25 cellular contexts compared by ENCODE assay signal in the genomic region with DNA sequence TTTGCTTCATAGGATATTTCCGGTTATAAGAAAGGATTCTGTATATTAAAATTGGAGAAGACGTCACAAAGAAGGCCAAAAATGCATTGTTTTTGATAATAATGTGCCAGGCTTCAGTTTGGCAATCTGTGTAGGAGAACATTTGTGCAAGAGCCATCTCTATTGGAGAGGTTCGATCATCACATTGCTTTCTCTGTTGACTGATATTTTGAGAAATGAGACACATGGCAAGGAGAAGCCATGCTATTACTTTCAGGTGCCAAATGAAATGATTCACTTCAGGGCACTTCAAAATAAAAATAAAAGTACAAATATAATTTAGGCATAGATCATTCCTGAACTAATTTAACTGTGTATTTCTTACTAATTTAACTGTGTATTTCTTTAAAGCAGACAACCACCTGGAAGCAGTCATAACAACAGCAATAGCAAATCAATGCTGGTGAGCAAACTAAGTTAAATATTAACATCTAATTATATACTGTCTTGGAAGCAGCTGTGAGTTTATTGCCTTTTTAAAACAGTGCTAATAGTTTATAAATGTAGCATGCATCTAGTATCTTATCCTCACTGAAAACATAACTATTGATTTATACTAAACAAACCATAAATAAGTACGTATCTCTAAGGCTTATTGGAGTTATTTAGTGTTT. TPM values are rescaled to one million over a fixed set of nuclear protein-coding genes. Genes with fewer than 3 reads are reported as not detected.
"Had no signal": no experiment of that assay in that cellular context is flagged by ENCODE, and none has a peak within 500 bp of the region (broad histone marks: within the 10 kb centered on the region; RNA-seq: fewer than 3 reads in every experiment).

No MANE protein-coding gene starts in this region.

- H3K4me3 ChIP-seq: SK-N-MC had no signal

- ATAC-seq: activated CD4-positive, alpha-beta T cell treated with anti-CD3 and anti-CD28 coated beads for 36 hours; activated T-helper 17 cell treated with anti-CD3 and anti-CD28 coated beads, Interleukin-2, amount 50 U/mL, for 72 hours; Panc1; Right ventricle myocardium inferior had no signal

- DNase-seq: activated CD4-positive, alpha-beta memory T cell treated with anti-CD3 and anti-CD28 coated beads, Interleukin-2, amount 10 ng/mL, durations not matched to agents 7 days and 5 days; activated CD4-positive, alpha-beta T cell treated with anti-CD3 and anti-CD28 coated beads for 36 hours; activated CD4-positive, alpha-beta T cell treated with anti-CD3 and anti-CD28 coated beads, Interleukin-2, amount 50 U/mL, for 1 hour; activated gamma-delta T cell; activated naive CD4-positive, alpha-beta T cell treated with anti-CD3 and anti-CD28 coated beads for 36 hours; activated T-cell treated with anti-CD3 and anti-CD28 coated beads for 4 hours; activated T-cell treated with anti-CD3 and anti-CD28 coated beads, Interleukin-2, amount 50 U/mL, for 48 hours; amygdala; NCI-H1092; NCI-H1436; NCI-H1694 treated with DMSO at 0.1 percent for 48 hours; NCI-H2029 treated with DMSO at 0.1 percent for 48 hours; NCI-H510A treated with DMSO at 0.1 percent for 48 hours; OCI-M1; RPMI8226; T-helper 1 cell; WERI-Rb-1 had no signal

- FAIRE-seq: astrocyte had no signal

- H3K36me3 ChIP-seq: WERI-Rb-1 had no signal

RNA-seq across cellular contexts. Expression of a gene that starts 50.2 kb away (rescaled TPM):
- total RNA-seq: activated CD4-positive, alpha-beta memory T cell treated with anti-CD3 and anti-CD28 coated beads, Interleukin-2, amount 10 ng/mL, durations not matched to agents 7 days and 5 days; activated CD4-positive, alpha-beta T cell treated with anti-CD3 and anti-CD28 coated beads for 36 hours; activated CD8-positive, alpha-beta memory T cell treated with anti-CD3 and anti-CD28 coated beads for 36 hours; activated naive CD4-positive, alpha-beta T cell treated with anti-CD3 and anti-CD28 coated beads for 36 hours; activated T-helper 17 cell treated with anti-CD3 and anti-CD28 coated beads, Interleukin-2, amount 50 U/mL, for 72 hours; MCF 10A; T-helper 2 cell treated with Interferon-gamma antibody and Interleukin-4, amounts not matched to agents 100 ng/mL and 5 ng/mL, for 36 hours had no signal
